Comparison of ENCODE assay signal across 8 cellular contexts in the genomic region with DNA sequence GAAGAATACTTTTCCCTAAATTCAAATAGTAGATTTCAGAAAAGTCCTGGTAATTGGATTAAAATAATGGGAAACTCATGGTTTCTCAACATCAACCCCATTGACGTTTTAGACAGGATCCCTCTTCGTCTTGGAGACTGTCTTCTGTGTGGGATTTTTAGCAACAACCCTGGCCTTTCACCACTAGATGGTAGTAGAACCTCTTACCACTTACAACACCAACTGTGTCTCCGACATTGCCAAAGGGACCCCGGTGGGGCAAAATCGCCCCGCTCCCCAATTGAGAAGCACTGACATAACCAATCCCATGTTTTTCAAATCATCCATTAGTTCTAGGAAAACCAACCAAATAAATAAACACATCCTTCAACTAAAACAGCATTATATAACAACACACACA. TPM values are rescaled to one million over a fixed set of nuclear protein-coding genes. Genes with fewer than 3 reads are reported as not detected.
DNase-seq lines count a peak whose midpoint lies in the region; ATAC-seq, FAIRE-seq and TF ChIP-seq lines count a peak whose summit lies in the region.

No MANE protein-coding gene starts in this region.

- TF ChIP-seq EP300 in HepG2 (IDR thresholded peaks at IDR 0.05; ENCODE audit: low read depth in 2 of 2, low read length in 2 of 2) (no peak), HepG2 (CRISPR knock-in tag; IDR thresholded peaks at IDR 0.05; ENCODE audit: borderline replicate concordance) (no peak)

- intact Hi-C loops in heart right ventricle (cut with DNase I), result loop anchor here in 3 of 10 donors (5.0 to 10.0 kb wide), 2 partner anchors 66 to 958 kb away; no protein-coding TSS in a partner anchor
- intact Hi-C loops in Right ventricle myocardium superior (cut with DNase I), result no loop called here
- intact Hi-C loops in HepG2 (cut with micrococcal nuclease; ENCODE audit: unreplicated experiment), result loop anchor here (1.0 kb wide), 1 partner anchor 66 kb away; no protein-coding TSS in a partner anchor

- TF ChIP-seq RAD21 in HepG2 (CRISPR knock-in tag; IDR thresholded peaks at IDR 0.05), result no peak

- 7 to 9% methylated on average over 6 of the region's 6 CpGs for WGBS in heart right ventricle, 2 donors
- 2% methylated on average over 6 of the region's 6 CpGs for WGBS in HepG2 (ENCODE audit: low lambda C conversion rate)

- H3K27me3 ChIP-seq in heart right ventricle (peaks cover 0 to 22% (median 0%) of the 10 kb centered on the region in 7 donors), HepG2 (ENCODE audit: control insufficient read depth in 1 of 2, insufficient read depth in 2 of 2, low read length in 2 of 2) (no peaks in the 10 kb centered on the region)

- H3K4me2 ChIP-seq in HepG2 (ENCODE audit: low read depth, low read length), result no peak overlapping the region

- H3K27ac ChIP-seq in heart right ventricle (no peak overlapping the region), HepG2 (ENCODE audit: extremely low read length, insufficient read depth, low read length) (no peak overlapping the region)

- TF ChIP-seq POLR2A in HepG2 (IDR thresholded peaks at IDR 0.05; ENCODE audit: insufficient read depth in 1 of 2, low read depth in 2 of 2, low read length in 2 of 2), result no peak

- H3K4me1 ChIP-seq in heart right ventricle (no peaks in the 10 kb centered on the region), HepG2 (ENCODE audit: insufficient read depth, low read length) (no peaks in the 10 kb centered on the region)

- no TSS peak for BruUV-seq in HepG2 (replicated peaks; lab: Mats Ljungman, UMichigan)

- POLR2A ChIA-PET in HepG2 (lab: Yijun Ruan, JAX), result no interaction called here

- DNase-seq in heart right ventricle (no peak), Right ventricle myocardium superior (no peak), KBM-7 (peak; percentile 64), astrocyte of the hippocampus (ENCODE audit: low read depth, low spot score) (peak; percentile 47), HepG2 (ENCODE audit: low spot score) (no peak), NCI-H2029 treated with DMSO at 0.1 percent for 48 hours (lab: John Stamatoyannopoulos, UW) (no peak)

- in situ Hi-C loops in KBM-7 (cut with MboI; ENCODE audit: low pct_unique_long_range_greater_than_20kb, low sequenced_read_pairs), result no loop called here
- in situ Hi-C loops in HepG2 (cut with HindIII; ENCODE audit: extremely low pct_ligation_motif_present, low pct_unique_long_range_greater_than_20kb), result loop anchor here (10.0 kb wide), 1 partner anchor 66 kb away; no protein-coding TSS in a partner anchor

- CTCF ChIA-PET in HepG2 (lab: Yijun Ruan, JAX; ENCODE audit: low intra/inter-chr PET ratio, low total read pairs), result interaction anchor here (0.6 kb wide), 1 partner anchor 66 kb away, joined by 3 read pairs; no protein-coding TSS in a partner anchor

- peak; percentile 37 for FAIRE-seq in HepG2 (lab: Jason Lieb, UNC)

- no peak overlapping the region for H3K9ac ChIP-seq in HepG2 (ENCODE audit: insufficient read depth, low read depth, low read length)

- H3K79me2 ChIP-seq in HepG2 (ENCODE audit: insufficient read depth, low read length), result no peaks in the 10 kb centered on the region

- TF ChIP-seq CTCF in heart right ventricle (IDR thresholded peaks at IDR 0.05) (peak; percentile 12 to 61 (median 55)), HepG2 (CRISPR knock-in tag; IDR thresholded peaks at IDR 0.05) (peak; percentile 49)

- H3K36me3 ChIP-seq in heart right ventricle, result no peaks in the 10 kb centered on the region
- H3K36me3 ChIP-seq in HepG2 (replicated peaks in 1 of 2; ENCODE audit: control insufficient read depth in 1 of 2, insufficient read depth in 2 of 2, low read length in 2 of 2), result no peaks in the 10 kb centered on the region

- H3K4me3 ChIP-seq in heart right ventricle, result no peak overlapping the region
- no peak overlapping the region for H3K4me3 ChIP-seq in HepG2 (replicated peaks in 1 of 3; ENCODE audit: insufficient read depth in 1 of 3, low read depth in 2 of 3, low read length in 3 of 3)

- ATAC-seq in heart right ventricle, result no peak
- no peak for ATAC-seq in Right ventricle myocardium superior (ENCODE audit: poor library complexity)
- peak; percentile 61 for ATAC-seq in HepG2
- no peak for ATAC-seq in HG03432 (IDR thresholded peaks at IDR 0.05; ENCODE audit: unreplicated experiment)
- ATAC-seq in HG03280 (IDR thresholded peaks at IDR 0.05; ENCODE audit: unreplicated experiment), result no peak

- H4K20me1 ChIP-seq in HepG2 (ENCODE audit: insufficient read depth, low read length), result no peaks in the 10 kb centered on the region

- H3K9me3 ChIP-seq in heart right ventricle (no peaks in the 10 kb centered on the region), HepG2 (ENCODE audit: low read length) (no peaks in the 10 kb centered on the region)

- no peak overlapping the region for H2AFZ ChIP-seq in HepG2 (ENCODE audit: low read length)

TF ChIP-seq in HepG2, 621 proteins besides CTCF, POLR2A, EP300 and RAD21:
- TF ChIP-seq ZSCAN30 (CRISPR knock-in tag; IDR thresholded peaks at IDR 0.05) (no peak), ZFP36L2 (CRISPR knock-in tag; IDR thresholded peaks at IDR 0.05) (no peak), TARDBP (CRISPR knock-in tag; IDR thresholded peaks at IDR 0.05) (no peak), MEIS2 (CRISPR knock-in tag; IDR thresholded peaks at IDR 0.05) (no peak)

RNA-seq across cellular contexts. Expression of a gene that starts 16.9 kb away (rescaled TPM):
- total RNA-seq in heart right ventricle, result 1 to 10 TPM; 4.0 to 7.8 (median 5.0) TPM
- under 1 TPM; 0.81 to 0.88 TPM for polyA plus RNA-seq in heart right ventricle
- 4.5 TPM for total RNA-seq in Right ventricle myocardium superior
- total RNA-seq in HepG2 (2016; rRNA removed; fragmentation: Illumina TruSeq; extraction: Trizol), result not detected in 2 replicates
- not detected in 2 replicates for total RNA-seq in HepG2 (2016; cell fraction: cytosol; rRNA removed; fragmentation: Illumina TruSeq; extraction: Trizol; ENCODE audit: low read depth)
- 0.03 TPM in 1 of 2 replicates, not detected in the other for total RNA-seq in HepG2 (2016; cell fraction: insoluble cytoplasmic fraction; rRNA removed; fragmentation: Illumina TruSeq; extraction: Trizol)
- total RNA-seq in HepG2 (2016; cell fraction: membrane; rRNA removed; fragmentation: Illumina TruSeq; extraction: Trizol), result not detected in 2 replicates
- not detected in 2 replicates for total RNA-seq in HepG2 (2016; cell fraction: nucleus; rRNA removed; fragmentation: Illumina TruSeq; extraction: Trizol)
- polyA plus RNA-seq in HepG2 (2011; rRNA removed), result 0.03 TPM in 1 of 2 replicates, not detected in the other
- 0.03 TPM in 1 of 2 replicates, not detected in the other for polyA plus RNA-seq in HepG2 (2011; cell fraction: cytosol; rRNA removed)
- not detected in 2 replicates for polyA plus RNA-seq in HepG2 (2011; cell fraction: nucleus; rRNA removed)
- 0.03 TPM in 1 of 2 replicates, not detected in the other for polyA plus RNA-seq in HepG2 (2012)
- polyA plus RNA-seq in HepG2 (2016; cell fraction: cytosol; fragmentation: Illumina TruSeq; extraction: Trizol; ENCODE audit: low read depth), result not detected in 2 replicates
- polyA plus RNA-seq in HepG2 (2016; cell fraction: insoluble cytoplasmic fraction; fragmentation: Illumina TruSeq; extraction: Trizol; ENCODE audit: low read depth), result not detected in 2 replicates
- not detected in 2 replicates for polyA plus RNA-seq in HepG2 (2016; cell fraction: membrane; fragmentation: Illumina TruSeq; extraction: Trizol; ENCODE audit: low read depth)
- polyA plus RNA-seq in HepG2 (2016; cell fraction: nucleus; fragmentation: Illumina TruSeq; extraction: Trizol; ENCODE audit: insufficient read depth, low read depth), result not detected in 2 replicates
- 0.02 TPM in 1 of 2 replicates, not detected in the other for polyA minus RNA-seq in HepG2 (2011; rRNA and poly(A)+ RNA removed; ENCODE audit: low replicate concordance)
- not detected in 2 replicates for polyA minus RNA-seq in HepG2 (2011; cell fraction: cytosol; rRNA and poly(A)+ RNA removed)
- not detected in 2 replicates for polyA minus RNA-seq in HepG2 (2011; cell fraction: nucleus; rRNA and poly(A)+ RNA removed)

RNA-seq across cellular contexts. Expression of a gene that starts 52.3 kb away (rescaled TPM):
- total RNA-seq in heart right ventricle (not detected), Right ventricle myocardium superior (not detected), HepG2 (2016; rRNA removed; fragmentation: Illumina TruSeq; extraction: Trizol) (not detected in 2 replicates)
- polyA plus RNA-seq in heart right ventricle (not detected), HepG2 (2011; rRNA removed) (not detected in 2 replicates)
- not detected in 2 replicates for total RNA-seq in HepG2 (2016; cell fraction: cytosol; rRNA removed; fragmentation: Illumina TruSeq; extraction: Trizol; ENCODE audit: low read depth)
- not detected in 2 replicates for total RNA-seq in HepG2 (2016; cell fraction: insoluble cytoplasmic fraction; rRNA removed; fragmentation: Illumina TruSeq; extraction: Trizol)
- not detected in 2 replicates for total RNA-seq in HepG2 (2016; cell fraction: membrane; rRNA removed; fragmentation: Illumina TruSeq; extraction: Trizol)
- total RNA-seq in HepG2 (2016; cell fraction: nucleus; rRNA removed; fragmentation: Illumina TruSeq; extraction: Trizol), result not detected in 2 replicates
- not detected in 2 replicates for polyA plus RNA-seq in HepG2 (2011; cell fraction: cytosol; rRNA removed)
- polyA plus RNA-seq in HepG2 (2011; cell fraction: nucleus; rRNA removed), result not detected in 2 replicates
- polyA plus RNA-seq in HepG2 (2012), result not detected in 2 replicates
- polyA plus RNA-seq in HepG2 (2016; cell fraction: cytosol; fragmentation: Illumina TruSeq; extraction: Trizol; ENCODE audit: low read depth), result not detected in 2 replicates
- polyA plus RNA-seq in HepG2 (2016; cell fraction: insoluble cytoplasmic fraction; fragmentation: Illumina TruSeq; extraction: Trizol; ENCODE audit: low read depth), result not detected in 2 replicates
- polyA plus RNA-seq in HepG2 (2016; cell fraction: membrane; fragmentation: Illumina TruSeq; extraction: Trizol; ENCODE audit: low read depth), result not detected in 2 replicates
- polyA plus RNA-seq in HepG2 (2016; cell fraction: nucleus; fragmentation: Illumina TruSeq; extraction: Trizol; ENCODE audit: insufficient read depth, low read depth), result not detected in 2 replicates
- not detected in 2 replicates for polyA minus RNA-seq in HepG2 (2011; rRNA and poly(A)+ RNA removed; ENCODE audit: low replicate concordance)
- polyA minus RNA-seq in HepG2 (2011; cell fraction: cytosol; rRNA and poly(A)+ RNA removed), result not detected in 2 replicates
- polyA minus RNA-seq in HepG2 (2011; cell fraction: nucleus; rRNA and poly(A)+ RNA removed), result not detected in 2 replicates

Comparison
In these comparisons a context has a peak if more than half of its experiments do, and no peak if none do; other contexts are left out.
1. DNase-seq: peak in KBM-7 (single experiment) and astrocyte of the hippocampus (single experiment); none in heart right ventricle (0 of 2), Right ventricle myocardium superior (single experiment), HepG2 (single experiment) and NCI-H2029 treated with DMSO at 0.1 percent for 48 hours (single experiment).